9 cellular contexts compared by ENCODE assay signal in genomic region chr12:26196424-26196722, GRCh38. TPM values are rescaled to one million over a fixed set of nuclear protein-coding genes. Genes with fewer than 3 reads are reported as not detected.
DNase-seq lines count a peak whose midpoint lies in the region; TF ChIP-seq lines count a peak whose summit lies in the region.
"Had no signal": no experiment of that assay in that cellular context is flagged by ENCODE, and none has a peak within 500 bp of the region (broad histone marks: within the 10 kb centered on the region; RNA-seq: fewer than 3 reads in every experiment).

No MANE protein-coding gene starts in this region.

- peak; percentile 21 for DNase-seq in DMS 273 (lab: John Stamatoyannopoulos, UW; ENCODE audit: unreplicated experiment)
- DNase-seq in DMS 273 treated with DMSO at 0.1 percent for 48 hours (lab: John Stamatoyannopoulos, UW) = no peak
- DNase-seq in coronary artery (ENCODE audit: low spot score) = no peak
- DNase-seq in mesendoderm = no peak
- peak; percentile 19 to 31 for DNase-seq in thyroid gland
- no peak for DNase-seq in ecto neural progenitor cell (ENCODE audit: low spot score)
- DNase-seq in stimulated activated CD4-positive, alpha-beta T cell treated with anti-CD3 and anti-CD28 coated beads, Interleukin-12 subunit alpha, Interleukin-12 subunit beta, amount 100 ng/mL, for 4 hours = no peak
- DNase-seq in NOMO-1 treated with DMSO at 0.1 percent for 48 hours (lab: John Stamatoyannopoulos, UW; ENCODE audit: unreplicated experiment) = no peak

- H3K36me3 ChIP-seq in mesendoderm (ENCODE audit: control insufficient read depth, insufficient read depth, low read length) (no peaks in the 10 kb centered on the region), thyroid gland (no peaks in the 10 kb centered on the region)

- TF ChIP-seq POLR2A in thyroid gland (IDR thresholded peaks at IDR 0.05) = no peak

- no peak overlapping the region for H3K4me2 ChIP-seq in mesendoderm (ENCODE audit: low read length)

- no peak overlapping the region for H2BK5ac ChIP-seq in mesendoderm (ENCODE audit: low read length)

- no peak overlapping the region for H2BK15ac ChIP-seq in mesendoderm (replicated peaks; ENCODE audit: low read depth)

- no peak overlapping the region for H2BK120ac ChIP-seq in mesendoderm (ENCODE audit: low read depth, low read length)

- WGBS in mesendoderm (ENCODE audit: extremely low coverage, insufficient coverage, low lambda C conversion rate) = no CpG with 5 or more reads among the region's 5 CpGs
- WGBS in thyroid gland, 2 donors = 49 to 60% methylated on average over 5 of the region's 5 CpGs

- no peaks in the 10 kb centered on the region for H3K79me2 ChIP-seq in mesendoderm (ENCODE audit: control insufficient read depth, insufficient read depth, low read length)

- H3K56ac ChIP-seq in mesendoderm (ENCODE audit: low read length) = peak overlapping the region; percentile 90

- no peak overlapping the region for H2AK5ac ChIP-seq in mesendoderm (ENCODE audit: low read length)

- H3K23ac ChIP-seq in mesendoderm (ENCODE audit: low read length) = no peak overlapping the region

- H3K4me3 ChIP-seq in coronary artery = peak overlapping the region; percentile 89
- no peak overlapping the region for H3K4me3 ChIP-seq in mesendoderm (ENCODE audit: low read length)
- H3K4me3 ChIP-seq in thyroid gland (replicated peaks in 1 of 3) = peak overlapping the region in 2 of 3 donors; percentile 54 to 56

- H3K27ac ChIP-seq in coronary artery = peak overlapping the region; percentile 94 to 97
- H3K27ac ChIP-seq in mesendoderm (ENCODE audit: low read depth, low read length) = no peak overlapping the region
- peak overlapping the region; percentile 87 to 94 (median 94) for H3K27ac ChIP-seq in thyroid gland
- H3K27ac ChIP-seq: 22Rv1 had no signal

- intact Hi-C loops in thyroid gland (cut with DNase I) = no loop called here

- no peak overlapping the region for H3K4ac ChIP-seq in mesendoderm (ENCODE audit: low read depth, low read length)

- no peak overlapping the region for H4K5ac ChIP-seq in mesendoderm (ENCODE audit: low read length)

- H3K4me1 ChIP-seq in mesendoderm (ENCODE audit: control insufficient read depth, low read depth, low read length) (no peaks in the 10 kb centered on the region), thyroid gland (peaks cover 8 to 18% of the 10 kb centered on the region in 2 donors)

- H4K8ac ChIP-seq in mesendoderm (ENCODE audit: low read depth, low read length) = no peak overlapping the region

- H3K9me3 ChIP-seq in thyroid gland = no peaks in the 10 kb centered on the region

- TF ChIP-seq CTCF in coronary artery (IDR thresholded peaks at IDR 0.05) = no peak
- no peak for TF ChIP-seq CTCF in thyroid gland (IDR thresholded peaks at IDR 0.05)

- H3K18ac ChIP-seq in mesendoderm (ENCODE audit: low read length) = no peak overlapping the region

- no peak overlapping the region for H3K9ac ChIP-seq in mesendoderm (ENCODE audit: low read length)

- no peaks in the 10 kb centered on the region for H3K79me1 ChIP-seq in mesendoderm (ENCODE audit: low read length)

- H3K27me3 ChIP-seq in mesendoderm (ENCODE audit: insufficient read depth, low read length, poor library complexity) = peaks cover 6% of the 10 kb centered on the region
- no peaks in the 10 kb centered on the region for H3K27me3 ChIP-seq in thyroid gland

RNA-seq across cellular contexts. Expression of gene SSPN, which starts 1.0 kb away (rescaled TPM):
- 0.14 TPM for polyA plus RNA-seq in mesendoderm (2013, experiment 1 of 2)
- polyA plus RNA-seq in mesendoderm (2013, experiment 2 of 2) = 0.38 TPM
- total RNA-seq in thyroid gland = 10 to 100 TPM; 20.1 to 25.0 (median 22.2) TPM

Comparison
In these comparisons a context has a peak if more than half of its experiments do, and no peak if none do; other contexts are left out.
1. DNase-seq: peak in DMS 273 (single experiment) and thyroid gland (2 of 2); none in DMS 273 treated with DMSO at 0.1 percent for 48 hours (single experiment), coronary artery (single experiment), mesendoderm (single experiment), ecto neural progenitor cell (single experiment), stimulated activated CD4-positive, alpha-beta T cell treated with anti-CD3 and anti-CD28 coated beads, Interleukin-12 subunit alpha, Interleukin-12 subunit beta, amount 100 ng/mL, for 4 hours (single experiment) and NOMO-1 treated with DMSO at 0.1 percent for 48 hours (single experiment).